In the genomic region with DNA sequence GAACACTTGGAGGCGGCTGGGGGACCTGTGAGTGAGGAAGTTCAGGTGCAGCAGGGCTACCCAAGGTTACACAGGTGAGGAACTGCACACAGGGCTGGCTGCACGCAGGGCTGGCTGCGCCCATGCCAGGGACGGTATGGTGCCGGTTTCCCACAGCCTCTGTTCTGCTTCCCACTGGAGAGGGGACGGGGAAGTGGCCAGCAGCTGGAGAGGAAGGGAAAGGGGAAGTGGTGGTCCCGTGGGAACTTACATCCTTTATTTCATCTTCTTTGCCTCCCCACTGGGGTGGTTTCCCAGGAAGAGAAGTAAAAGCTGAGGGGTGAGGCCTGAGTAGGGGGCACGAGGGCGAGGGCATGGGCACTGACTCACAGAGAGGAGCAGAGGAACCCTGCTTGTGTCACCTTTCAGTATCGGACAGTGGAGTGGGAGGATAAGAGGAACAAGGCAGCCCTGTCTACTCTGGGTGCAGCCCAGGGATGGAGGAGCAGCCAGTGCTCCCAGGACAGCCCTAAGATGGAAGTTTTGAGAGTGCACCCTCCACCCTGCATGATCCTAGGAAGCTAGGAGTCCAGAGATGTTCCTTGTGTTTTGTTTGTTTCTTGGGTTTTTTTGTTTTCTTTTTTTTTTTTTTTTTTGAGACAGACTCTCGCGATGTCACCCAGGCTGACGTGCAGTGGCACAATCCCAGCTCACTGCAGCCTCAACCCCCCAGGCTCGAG, we compare ENCODE assay signal across 1 cellular context.
TF ChIP-seq lines count a peak whose summit lies in the region.

No MANE protein-coding gene starts in this region.

TF ChIP-seq in SK-N-SH treated with all-trans-retinoic acid at 6 μM for 48 hours, 23 proteins besides CTCF, POLR2A, EP300 and RAD21 (continued from another document):
- TF ChIP-seq OSR1 (CRISPR knock-in tag; IDR thresholded peaks at IDR 0.05) (no peak), TCF4 (CRISPR knock-in tag; IDR thresholded peaks at IDR 0.05; ENCODE audit: borderline replicate concordance) (no peak)
